In genomic region chr1:153649137-153649866, GRCh38 we compare ENCODE assay signal across 10 cellular contexts. TPM values are rescaled to one million over a fixed set of nuclear protein-coding genes. Genes with fewer than 3 reads are reported as not detected.
DNase-seq lines count a peak whose midpoint lies in the region; ATAC-seq and TF ChIP-seq lines count a peak whose summit lies in the region.
"Had no signal": no experiment of that assay in that cellular context is flagged by ENCODE, and none has a peak within 500 bp of the region (broad histone marks: within the 10 kb centered on the region; RNA-seq: fewer than 3 reads in every experiment).

No MANE protein-coding gene starts in this region.

- H3K27ac Mint-ChIP-seq in activated CD4-positive, alpha-beta memory T cell treated with anti-CD3 and anti-CD28 coated beads for 36 hours, result peak overlapping the region; percentile 43
- H3K27ac Mint-ChIP-seq in activated CD4-positive, alpha-beta memory T cell treated with anti-CD3 and anti-CD28 coated beads, Interleukin-2, amount 10 ng/mL, durations not matched to agents 7 days and 5 days, result no peak overlapping the region
- H3K27ac Mint-ChIP-seq in T-cell, result peak overlapping the region; percentile 95 to 96
- H3K27ac Mint-ChIP-seq in stimulated activated naive CD8-positive, alpha-beta T cell treated with anti-CD3 and anti-CD28 coated beads, Interleukin-15, amount 100 ng/mL, for 72 hours, result peak overlapping the region; percentile 83 to 93

- TF ChIP-seq CTCF in smooth muscle cell (IDR thresholded peaks at IDR 0.05; ENCODE audit: borderline replicate concordance, insufficient read depth, poor library complexity, severe bottlenecking), result no peak

- peaks cover 27% of the 10 kb centered on the region for H3K4me1 Mint-ChIP-seq in activated CD4-positive, alpha-beta memory T cell treated with anti-CD3 and anti-CD28 coated beads for 36 hours (ENCODE audit: low read depth)
- H3K4me1 Mint-ChIP-seq in activated CD4-positive, alpha-beta memory T cell treated with anti-CD3 and anti-CD28 coated beads, Interleukin-2, amount 10 ng/mL, durations not matched to agents 7 days and 5 days, result peaks cover 20% of the 10 kb centered on the region
- peaks cover 48 to 58% (median 55%) of the 10 kb centered on the region in 3 donors for H3K4me1 Mint-ChIP-seq in T-cell
- peaks cover 59% of the 10 kb centered on the region for H3K4me1 Mint-ChIP-seq in stimulated activated naive CD8-positive, alpha-beta T cell treated with anti-CD3 and anti-CD28 coated beads, Interleukin-15, amount 100 ng/mL, for 72 hours

- H2AFZ ChIP-seq in smooth muscle cell (ENCODE audit: low read depth), result no peak overlapping the region

- H3K4me2 ChIP-seq in smooth muscle cell, result no peak overlapping the region

- WGBS in smooth muscle cell (ENCODE audit: low lambda C conversion rate), result 63% methylated on average over 3 of the region's 3 CpGs

- no peak overlapping the region for H3K27ac ChIP-seq in smooth muscle cell (ENCODE audit: low read depth)

- H3K36me3 ChIP-seq in smooth muscle cell (ENCODE audit: low read depth), result peaks cover 4% of the 10 kb centered on the region

- H3K36me3 Mint-ChIP-seq in activated CD4-positive, alpha-beta memory T cell treated with anti-CD3 and anti-CD28 coated beads for 36 hours, result peaks cover 22% of the 10 kb centered on the region
- H3K36me3 Mint-ChIP-seq in activated CD4-positive, alpha-beta memory T cell treated with anti-CD3 and anti-CD28 coated beads, Interleukin-2, amount 10 ng/mL, durations not matched to agents 7 days and 5 days (ENCODE audit: low read depth), result peaks cover 30% of the 10 kb centered on the region
- H3K36me3 Mint-ChIP-seq in T-cell, result peaks cover 26% of the 10 kb centered on the region

- no peak for DNase-seq in activated CD4-positive, alpha-beta memory T cell treated with anti-CD3 and anti-CD28 coated beads for 36 hours
- DNase-seq in activated CD4-positive, alpha-beta memory T cell treated with anti-CD3 and anti-CD28 coated beads, Interleukin-2, amount 10 ng/mL, durations not matched to agents 7 days and 5 days, result no peak
- peak in 18 of 34 experiments; percentile 12 to 51 (median 34) for DNase-seq in T-cell
- DNase-seq in left ventricle myocardium superior, result no peak
- DNase-seq in stimulated activated naive CD8-positive, alpha-beta T cell treated with anti-CD3 and anti-CD28 coated beads, Interleukin-15, amount 100 ng/mL, for 72 hours, result no peak
- DNase-seq in smooth muscle cell (lab: John Stamatoyannopoulos, UW; ENCODE audit: unreplicated experiment), result no peak
- DNase-seq in NCI-H526 treated with DMSO at 0.1 percent for 48 hours (lab: John Stamatoyannopoulos, UW), result no peak
- DNase-seq: NCI-H146 had no signal

- CTCF ChIA-PET in activated CD4-positive, alpha-beta memory T cell treated with anti-CD3 and anti-CD28 coated beads for 36 hours (lab: Charles Lee), result interaction anchor here (0.6 kb wide), 1 partner anchor 23 kb away, joined by 3 read pairs; no protein-coding TSS in a partner anchor
- CTCF ChIA-PET in activated CD4-positive, alpha-beta memory T cell treated with anti-CD3 and anti-CD28 coated beads, Interleukin-2, amount 10 ng/mL, durations not matched to agents 7 days and 5 days (lab: Charles Lee), result interaction anchor here (1.2 to 1.4 kb wide), 2 partner anchors 10 to 138 kb away, joined by 4 to 6 read pairs; partner anchors contain the start of gene SNAPIN
- CTCF ChIA-PET in T-cell (lab: Charles Lee), result no interaction called here

- no peaks in the 10 kb centered on the region for H3K9me3 ChIP-seq in smooth muscle cell (replicated peaks; ENCODE audit: low read depth)

- no peak overlapping the region for H3K9ac ChIP-seq in smooth muscle cell (ENCODE audit: low read depth)

- no peaks in the 10 kb centered on the region for H3K9me3 Mint-ChIP-seq in activated CD4-positive, alpha-beta memory T cell treated with anti-CD3 and anti-CD28 coated beads for 36 hours
- H3K9me3 Mint-ChIP-seq in activated CD4-positive, alpha-beta memory T cell treated with anti-CD3 and anti-CD28 coated beads, Interleukin-2, amount 10 ng/mL, durations not matched to agents 7 days and 5 days, result no peaks in the 10 kb centered on the region
- H3K9me3 Mint-ChIP-seq in T-cell, result no peaks in the 10 kb centered on the region
- no peaks in the 10 kb centered on the region for H3K9me3 Mint-ChIP-seq in stimulated activated naive CD8-positive, alpha-beta T cell treated with anti-CD3 and anti-CD28 coated beads, Interleukin-15, amount 100 ng/mL, for 72 hours

- POLR2A ChIA-PET in activated CD4-positive, alpha-beta memory T cell treated with anti-CD3 and anti-CD28 coated beads for 36 hours (lab: Charles Lee), result interaction anchor here (0.8 to 4.1 kb wide), 3 partner anchors 9 to 15 kb away, joined by 6 to 24 read pairs (median 6); partner anchors contain the start of gene CHTOP
- POLR2A ChIA-PET in activated CD4-positive, alpha-beta memory T cell treated with anti-CD3 and anti-CD28 coated beads, Interleukin-2, amount 10 ng/mL, durations not matched to agents 7 days and 5 days (lab: Charles Lee), result interaction anchor here (0.6 to 2.8 kb wide), 6 partner anchors 9 to 104 kb away, joined by 3 to 26 read pairs (median 6); partner anchors contain the start of genes CHTOP and S100A4
- POLR2A ChIA-PET in T-cell (lab: Charles Lee), result interaction anchor here in 1 of 2 donors (0.9 kb wide), 1 partner anchor 15 kb away, joined by 3 read pairs; no protein-coding TSS in a partner anchor

- H3K4me1 ChIP-seq in smooth muscle cell (ENCODE audit: low read depth), result no peaks in the 10 kb centered on the region

- H3K4me3 Mint-ChIP-seq in activated CD4-positive, alpha-beta memory T cell treated with anti-CD3 and anti-CD28 coated beads for 36 hours, result no peak overlapping the region
- H3K4me3 Mint-ChIP-seq in activated CD4-positive, alpha-beta memory T cell treated with anti-CD3 and anti-CD28 coated beads, Interleukin-2, amount 10 ng/mL, durations not matched to agents 7 days and 5 days, result no peak overlapping the region
- H3K4me3 Mint-ChIP-seq in T-cell, result peak overlapping the region; percentile 43 to 68 (median 50)
- no peak overlapping the region for H3K4me3 Mint-ChIP-seq in stimulated activated naive CD8-positive, alpha-beta T cell treated with anti-CD3 and anti-CD28 coated beads, Interleukin-15, amount 100 ng/mL, for 72 hours

- H3K27me3 Mint-ChIP-seq in activated CD4-positive, alpha-beta memory T cell treated with anti-CD3 and anti-CD28 coated beads for 36 hours, result no peaks in the 10 kb centered on the region
- H3K27me3 Mint-ChIP-seq in activated CD4-positive, alpha-beta memory T cell treated with anti-CD3 and anti-CD28 coated beads, Interleukin-2, amount 10 ng/mL, durations not matched to agents 7 days and 5 days, result no peaks in the 10 kb centered on the region
- H3K27me3 Mint-ChIP-seq in T-cell, result no peaks in the 10 kb centered on the region
- no peaks in the 10 kb centered on the region for H3K27me3 Mint-ChIP-seq in stimulated activated naive CD8-positive, alpha-beta T cell treated with anti-CD3 and anti-CD28 coated beads, Interleukin-15, amount 100 ng/mL, for 72 hours

- H3K4me3 ChIP-seq in smooth muscle cell, result no peak overlapping the region

- H3F3A ChIP-seq in smooth muscle cell (ENCODE audit: low read depth), result peaks cover 15% of the 10 kb centered on the region

- ATAC-seq in T-cell (replicated peaks in 1 of 4), result peak; percentile 76 to 94 (median 90)
- peak; percentile 3 for ATAC-seq in left ventricle myocardium superior
- ATAC-seq in stimulated activated naive CD8-positive, alpha-beta T cell treated with anti-CD3 and anti-CD28 coated beads, Interleukin-15, amount 100 ng/mL, for 72 hours, result peak; percentile 63
- ATAC-seq in GM18907 (IDR thresholded peaks at IDR 0.05; ENCODE audit: unreplicated experiment), result no peak

- no peaks in the 10 kb centered on the region for H3K79me2 ChIP-seq in smooth muscle cell (ENCODE audit: low read depth)

- peaks cover 1% of the 10 kb centered on the region for H4K20me1 ChIP-seq in smooth muscle cell (ENCODE audit: low read depth)

- intact Hi-C loops in activated CD4-positive, alpha-beta memory T cell treated with anti-CD3 and anti-CD28 coated beads for 36 hours (cut with micrococcal nuclease), result no loop called here
- intact Hi-C loops in left ventricle myocardium superior (cut with micrococcal nuclease), result no loop called here

- no peaks in the 10 kb centered on the region for H3K27me3 ChIP-seq in smooth muscle cell (ENCODE audit: low read depth)

RNA-seq across cellular contexts. Expression of gene SNAPIN, which starts 9.2 kb away (rescaled TPM):
- total RNA-seq in activated CD4-positive, alpha-beta memory T cell treated with anti-CD3 and anti-CD28 coated beads for 36 hours, result 10 to 100 TPM; 31.3 to 32.1 TPM
- total RNA-seq in activated CD4-positive, alpha-beta memory T cell treated with anti-CD3 and anti-CD28 coated beads, Interleukin-2, amount 10 ng/mL, durations not matched to agents 7 days and 5 days, result 10 to 100 TPM; 35.0 to 35.6 TPM
- total RNA-seq in T-cell (10 to 100 TPM; 16.1 to 29.8 (median 26.6) TPM), left ventricle myocardium superior (60.1 TPM), smooth muscle cell (37.6 and 65.5 TPM in 2 replicates)
- polyA plus RNA-seq in smooth muscle cell, result 48.1 and 52.0 TPM in 2 replicates

RNA-seq across cellular contexts. Expression of gene CHTOP, which starts 15.4 kb away (rescaled TPM):
- 10 to 100 TPM; 92.5 to 94.7 TPM for total RNA-seq in activated CD4-positive, alpha-beta memory T cell treated with anti-CD3 and anti-CD28 coated beads for 36 hours
- 10 to 100 TPM; 84.7 to 87.1 TPM for total RNA-seq in activated CD4-positive, alpha-beta memory T cell treated with anti-CD3 and anti-CD28 coated beads, Interleukin-2, amount 10 ng/mL, durations not matched to agents 7 days and 5 days
- total RNA-seq in T-cell (100 to 1,000 TPM in 3 of 5 donors, 10 to 100 TPM in 2; 76.7 to 131 (median 130) TPM), left ventricle myocardium superior (73.3 TPM), smooth muscle cell (47.8 and 48.1 TPM in 2 replicates)
- 49.7 and 50.2 TPM in 2 replicates for polyA plus RNA-seq in smooth muscle cell

RNA-seq across cellular contexts. Expression of gene S100A1, which starts 21.1 kb away (rescaled TPM):
- total RNA-seq in activated CD4-positive, alpha-beta memory T cell treated with anti-CD3 and anti-CD28 coated beads for 36 hours, result not detected
- total RNA-seq in activated CD4-positive, alpha-beta memory T cell treated with anti-CD3 and anti-CD28 coated beads, Interleukin-2, amount 10 ng/mL, durations not matched to agents 7 days and 5 days, result not detected
- total RNA-seq in T-cell (not detected), left ventricle myocardium superior (2,048 TPM), smooth muscle cell (8.3 TPM in 1 of 2 replicates, not detected in the other)
- 0.46 and 1.0 TPM in 2 replicates for polyA plus RNA-seq in smooth muscle cell
- total RNA-seq: fibroblast of villous mesenchyme had no signal

RNA-seq across cellular contexts. Expression of gene ILF2, which starts 21.5 kb away (rescaled TPM):
- total RNA-seq in activated CD4-positive, alpha-beta memory T cell treated with anti-CD3 and anti-CD28 coated beads for 36 hours, result 100 to 1,000 TPM; 315 to 323 TPM
- total RNA-seq in activated CD4-positive, alpha-beta memory T cell treated with anti-CD3 and anti-CD28 coated beads, Interleukin-2, amount 10 ng/mL, durations not matched to agents 7 days and 5 days, result 100 to 1,000 TPM; 166 to 169 TPM
- 100 to 1,000 TPM in 2 of 5 donors, 10 to 100 TPM in 3; 86.6 to 137 (median 90.0) TPM for total RNA-seq in T-cell
- 56.9 TPM for total RNA-seq in left ventricle myocardium superior
- total RNA-seq in smooth muscle cell, result 201 and 206 TPM in 2 replicates
- 194 and 241 TPM in 2 replicates for polyA plus RNA-seq in smooth muscle cell

RNA-seq across cellular contexts. Expression of gene S100A13, which starts 22.0 kb away (rescaled TPM):
- 10 to 100 TPM; 11.6 to 13.6 TPM for total RNA-seq in activated CD4-positive, alpha-beta memory T cell treated with anti-CD3 and anti-CD28 coated beads for 36 hours
- 1 to 10 TPM; 6.1 TPM for total RNA-seq in activated CD4-positive, alpha-beta memory T cell treated with anti-CD3 and anti-CD28 coated beads, Interleukin-2, amount 10 ng/mL, durations not matched to agents 7 days and 5 days
- 1 to 10 TPM; 4.0 to 5.3 (median 4.2) TPM for total RNA-seq in T-cell
- 124 TPM for total RNA-seq in left ventricle myocardium superior
- 150 and 158 TPM in 2 replicates for total RNA-seq in smooth muscle cell
- polyA plus RNA-seq in smooth muscle cell, result 474 and 498 TPM in 2 replicates

Comparison
In these comparisons a context has a peak if more than half of its experiments do, and no peak if none do; other contexts are left out.
1. DNase-seq: peak in T-cell (18 of 34); none in activated CD4-positive, alpha-beta memory T cell treated with anti-CD3 and anti-CD28 coated beads for 36 hours (single experiment), activated CD4-positive, alpha-beta memory T cell treated with anti-CD3 and anti-CD28 coated beads, Interleukin-2, amount 10 ng/mL, durations not matched to agents 7 days and 5 days (single experiment), left ventricle myocardium superior (single experiment), stimulated activated naive CD8-positive, alpha-beta T cell treated with anti-CD3 and anti-CD28 coated beads, Interleukin-15, amount 100 ng/mL, for 72 hours (0 of 2), smooth muscle cell (single experiment) and NCI-H526 treated with DMSO at 0.1 percent for 48 hours (single experiment).
2. H3K4me3 Mint-ChIP-seq: peak in T-cell (3 of 3); none in activated CD4-positive, alpha-beta memory T cell treated with anti-CD3 and anti-CD28 coated beads for 36 hours (single experiment), activated CD4-positive, alpha-beta memory T cell treated with anti-CD3 and anti-CD28 coated beads, Interleukin-2, amount 10 ng/mL, durations not matched to agents 7 days and 5 days (single experiment) and stimulated activated naive CD8-positive, alpha-beta T cell treated with anti-CD3 and anti-CD28 coated beads, Interleukin-15, amount 100 ng/mL, for 72 hours (0 of 2).
3. RNA of gene S100A1, which starts 21.1 kb away (total RNA-seq): 2,048 TPM in left ventricle myocardium superior (single experiment); 8.3 TPM in smooth muscle cell, not detected in activated CD4-positive, alpha-beta memory T cell treated with anti-CD3 and anti-CD28 coated beads for 36 hours, not detected in activated CD4-positive, alpha-beta memory T cell treated with anti-CD3 and anti-CD28 coated beads, Interleukin-2, amount 10 ng/mL, durations not matched to agents 7 days and 5 days and not detected in T-cell; every median in the first group is over 100 times any median in the second.
4. CTCF ChIA-PET loops: an anchor here in activated CD4-positive, alpha-beta memory T cell treated with anti-CD3 and anti-CD28 coated beads for 36 hours (0.6 kb wide) and activated CD4-positive, alpha-beta memory T cell treated with anti-CD3 and anti-CD28 coated beads, Interleukin-2, amount 10 ng/mL, durations not matched to agents 7 days and 5 days (1.2 to 1.4 kb wide); none called in T-cell.